24 cellular contexts compared by ENCODE assay signal in the genomic region with DNA sequence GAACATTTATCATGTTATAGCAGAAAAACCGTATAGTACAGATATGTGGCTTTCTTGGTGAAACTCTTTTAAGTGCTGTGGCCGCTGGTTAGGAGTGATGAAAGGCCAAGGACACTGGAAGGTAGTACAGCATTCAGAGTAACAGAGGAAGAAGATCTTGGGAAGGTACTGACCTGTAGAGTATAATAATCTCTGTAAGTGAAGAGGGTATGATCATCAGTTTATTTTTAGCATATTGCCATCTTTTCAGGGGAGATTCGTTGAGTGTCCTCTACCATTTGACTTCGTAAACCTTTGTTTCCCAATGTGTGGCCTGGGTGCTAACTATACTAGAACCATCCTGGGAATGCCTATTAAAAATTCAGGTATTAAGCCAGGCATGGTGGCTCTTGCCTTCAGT.
"Had no signal": no experiment of that assay in that cellular context is flagged by ENCODE, and none has a peak within 500 bp of the region (broad histone marks: within the 10 kb centered on the region; RNA-seq: fewer than 3 reads in every experiment).

No MANE protein-coding gene starts in this region.

- H3K27ac Mint-ChIP-seq: activated CD8-positive, alpha-beta T cell treated with anti-CD3 and anti-CD28 coated beads for 36 hours; nephron; stimulated activated naive CD8-positive, alpha-beta T cell treated with anti-CD3 and anti-CD28 coated beads, Interleukin-15, amount 100 ng/mL, for 72 hours; T-cell had no signal

- H3K27me3 Mint-ChIP-seq: activated CD8-positive, alpha-beta T cell treated with anti-CD3 and anti-CD28 coated beads for 36 hours; stimulated activated naive CD8-positive, alpha-beta T cell treated with anti-CD3 and anti-CD28 coated beads, Interleukin-15, amount 100 ng/mL, for 72 hours; T-cell had no signal

- H3K27ac ChIP-seq: adrenal gland, coronary artery, suprapubic skin, transverse colon, vagina had no signal

- H3K9me3 Mint-ChIP-seq: activated CD8-positive, alpha-beta T cell treated with anti-CD3 and anti-CD28 coated beads for 36 hours; activated T-cell treated with anti-CD3 and anti-CD28 coated beads, Interleukin-2, amount 50 U/mL, for 4 hours; immature natural killer cell; nephron; stimulated activated naive CD8-positive, alpha-beta T cell treated with anti-CD3 and anti-CD28 coated beads, Interleukin-15, amount 100 ng/mL, for 72 hours; T-cell had no signal

- H3K4me3 Mint-ChIP-seq: activated CD8-positive, alpha-beta T cell treated with anti-CD3 and anti-CD28 coated beads for 36 hours; activated T-cell treated with anti-CD3 and anti-CD28 coated beads, Interleukin-2, amount 50 U/mL, for 4 hours; nephron; stimulated activated naive CD8-positive, alpha-beta T cell treated with anti-CD3 and anti-CD28 coated beads, Interleukin-15, amount 100 ng/mL, for 72 hours; T-cell had no signal

- H3K9me3 ChIP-seq: adrenal gland, suprapubic skin, transverse colon, vagina had no signal

- H3K36me3 Mint-ChIP-seq: immature natural killer cell had no signal

- ATAC-seq: activated CD8-positive, alpha-beta T cell treated with anti-CD3 and anti-CD28 coated beads for 36 hours; activated T-cell treated with anti-CD3 and anti-CD28 coated beads, Interleukin-2, amount 50 U/mL, for 4 hours; SK-N-SH treated with all-trans-retinoic acid at 6 μM for 48 hours; stimulated activated naive CD8-positive, alpha-beta T cell treated with anti-CD3 and anti-CD28 coated beads, Interleukin-15, amount 100 ng/mL, for 72 hours; T-cell had no signal

- H3K27me3 ChIP-seq: adrenal gland, suprapubic skin, transverse colon, vagina had no signal

- DNase-seq: activated CD4-positive, alpha-beta T cell treated with anti-CD3 and anti-CD28 coated beads for 48 hours; activated CD4-positive, CD25-positive, alpha-beta regulatory T cell; activated CD8-positive, alpha-beta T cell treated with anti-CD3 and anti-CD28 coated beads for 36 hours; activated effector memory CD4-positive, alpha-beta T cell treated with anti-CD3 and anti-CD28 coated beads, Interleukin-2, amount 50 U/mL, for 16 hours; activated naive CD4-positive, alpha-beta T cell treated with anti-CD3 and anti-CD28 coated beads, Interleukin-2, amount 50 U/mL, for 16 hours; activated T-cell treated with anti-CD3 and anti-CD28 coated beads, Interleukin-2, amount 50 U/mL, for 4 hours; adrenal gland; caudate nucleus; erythroblast; foreskin melanocyte; immature natural killer cell; mesendoderm; nucleus accumbens; retina; stimulated activated naive CD8-positive, alpha-beta T cell treated with anti-CD3 and anti-CD28 coated beads, Interleukin-15, amount 100 ng/mL, for 72 hours; T-cell; T-helper 9 cell; transverse colon had no signal

- H3K36me3 ChIP-seq: transverse colon, vagina had no signal

- FAIRE-seq: endometrium had no signal

- H3K4me3 ChIP-seq: adrenal gland, coronary artery, suprapubic skin, transverse colon, vagina had no signal
